10 cellular contexts compared by ENCODE assay signal in genomic region chr18:77069482-77069881, GRCh38.
DNase-seq lines count a peak whose midpoint lies in the region; ATAC-seq lines count a peak whose summit lies in the region.
"Had no signal": no experiment of that assay in that cellular context is flagged by ENCODE, and none has a peak within 500 bp of the region (broad histone marks: within the 10 kb centered on the region; RNA-seq: fewer than 3 reads in every experiment).

No MANE protein-coding gene starts in this region.

- H3K9ac ChIP-seq in subcutaneous abdominal adipose tissue (ENCODE audit: low read length in 5 of 5), result no peak overlapping the region

- H3K27ac ChIP-seq in subcutaneous abdominal adipose tissue (ENCODE audit: low read depth, low read length), result peak overlapping the region; percentile 56

- no peak overlapping the region for H3K4me3 ChIP-seq in subcutaneous abdominal adipose tissue (ENCODE audit: low read depth in 1 of 5, low read length in 5 of 5)
- H3K4me3 ChIP-seq: HAP-1 had no signal

- CTCF ChIA-PET in activated naive CD4-positive, alpha-beta T cell treated with anti-CD3 and anti-CD28 coated beads for 36 hours (lab: Charles Lee), result interaction anchor here (0.5 to 4.9 kb wide), 11 partner anchors 8 to 268 kb away, joined by 3 to 21 read pairs (median 4); no protein-coding TSS in a partner anchor

- intact Hi-C loops in activated naive CD4-positive, alpha-beta T cell treated with anti-CD3 and anti-CD28 coated beads for 36 hours (cut with micrococcal nuclease), result loop anchor here (1.0 to 10.0 kb wide), 4 partner anchors 15 to 695 kb away; no protein-coding TSS in a partner anchor

- ATAC-seq in T-helper 17 cell (no peak), memory B cell (ENCODE audit: low read depth) (no peak)

- peaks cover 0 to 2% (median 0%) of the 10 kb centered on the region in 5 donors for H3K36me3 ChIP-seq in subcutaneous abdominal adipose tissue (ENCODE audit: control insufficient read depth in 5 of 5, insufficient read depth in 5 of 5, low read length in 5 of 5)
- H3K36me3 ChIP-seq: HAP-1 had no signal

- peak overlapping the region; percentile 80 for H3K27ac Mint-ChIP-seq in activated naive CD4-positive, alpha-beta T cell treated with anti-CD3 and anti-CD28 coated beads for 36 hours
- H3K27ac Mint-ChIP-seq in T-helper 17 cell, result peak overlapping the region; percentile 100
- peak overlapping the region; percentile 98 for H3K27ac Mint-ChIP-seq in memory B cell

- peaks cover 1% of the 10 kb centered on the region for H3K9me3 Mint-ChIP-seq in activated naive CD4-positive, alpha-beta T cell treated with anti-CD3 and anti-CD28 coated beads for 36 hours
- H3K9me3 Mint-ChIP-seq in memory B cell, result no peaks in the 10 kb centered on the region

- no peak overlapping the region for H3K4me3 Mint-ChIP-seq in activated naive CD4-positive, alpha-beta T cell treated with anti-CD3 and anti-CD28 coated beads for 36 hours
- H3K4me3 Mint-ChIP-seq in T-helper 17 cell, result peak overlapping the region; percentile 65
- H3K4me3 Mint-ChIP-seq in memory B cell, result peak overlapping the region; percentile 56

- H3K36me3 Mint-ChIP-seq in activated naive CD4-positive, alpha-beta T cell treated with anti-CD3 and anti-CD28 coated beads for 36 hours (ENCODE audit: low read depth), result peaks cover 31% of the 10 kb centered on the region
- H3K36me3 Mint-ChIP-seq in T-helper 17 cell (ENCODE audit: low read depth) (no peaks in the 10 kb centered on the region), memory B cell (peaks cover 6% of the 10 kb centered on the region)

- H3K4me1 Mint-ChIP-seq in activated naive CD4-positive, alpha-beta T cell treated with anti-CD3 and anti-CD28 coated beads for 36 hours (ENCODE audit: low read depth), result peaks cover 97% of the 10 kb centered on the region
- H3K4me1 Mint-ChIP-seq in T-helper 17 cell (peaks cover 78% of the 10 kb centered on the region), memory B cell (peaks cover 48% of the 10 kb centered on the region)

- DNase-seq in activated naive CD4-positive, alpha-beta T cell treated with anti-CD3 and anti-CD28 coated beads for 36 hours, result no peak
- no peak for DNase-seq in activated naive CD4-positive, alpha-beta T cell treated with Interleukin-2 at 50 U/mL for 16 hours
- DNase-seq in T-helper 17 cell, result no peak
- DNase-seq in memory B cell (ENCODE audit: low spot score in 2 of 2), result no peak
- DNase-seq in EL, result no peak
- DNase-seq in DMS 273 (lab: John Stamatoyannopoulos, UW; ENCODE audit: unreplicated experiment), result no peak
- no peak for DNase-seq in C1 segment of cervical spinal cord (lab: John Stamatoyannopoulos, UW)
- DNase-seq: NCI-H524 had no signal

- H3K27me3 Mint-ChIP-seq in activated naive CD4-positive, alpha-beta T cell treated with anti-CD3 and anti-CD28 coated beads for 36 hours (ENCODE audit: low read depth), result no peaks in the 10 kb centered on the region
- H3K27me3 Mint-ChIP-seq in T-helper 17 cell, result no peaks in the 10 kb centered on the region
- no peaks in the 10 kb centered on the region for H3K27me3 Mint-ChIP-seq in memory B cell

- H3K9me3 ChIP-seq in T-helper 17 cell (ENCODE audit: control insufficient read depth, low read length, poor library complexity, severe bottlenecking) (no peaks in the 10 kb centered on the region), subcutaneous abdominal adipose tissue (ENCODE audit: control insufficient read depth in 5 of 5, low read length in 5 of 5) (no peaks in the 10 kb centered on the region)
- H3K9me3 ChIP-seq: HAP-1 had no signal

- peaks cover 8 to 56% (median 50%) of the 10 kb centered on the region in 5 donors for H3K4me1 ChIP-seq in subcutaneous abdominal adipose tissue (ENCODE audit: control insufficient read depth in 5 of 5, insufficient read depth in 5 of 5, low read length in 5 of 5)
- H3K4me1 ChIP-seq: HAP-1 had no signal

- H3K27me3 ChIP-seq in subcutaneous abdominal adipose tissue (ENCODE audit: control insufficient read depth in 5 of 5, insufficient read depth in 4 of 5, low read length in 5 of 5), result peaks cover 0 to 4% (median 0%) of the 10 kb centered on the region in 5 donors
